Comparison of ENCODE assay signal across 2 cellular contexts in the genomic region with DNA sequence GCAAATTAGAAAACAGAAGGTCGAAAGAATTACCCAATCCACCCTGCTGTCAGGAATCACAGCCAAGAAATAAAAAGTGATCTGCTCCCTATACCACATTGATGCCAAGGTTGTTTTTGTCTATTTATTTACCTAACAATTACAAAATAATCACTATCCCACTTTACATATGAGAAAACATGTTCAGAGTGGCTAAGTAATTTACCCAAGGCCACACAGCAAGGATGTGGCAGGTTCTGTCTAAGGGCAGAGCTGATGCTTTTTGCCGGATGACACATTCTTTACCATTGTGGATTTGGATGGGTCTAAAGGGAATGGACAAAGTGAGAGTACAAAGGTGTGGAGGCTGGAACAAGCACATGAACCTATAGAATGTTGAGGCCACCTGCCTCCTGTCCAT.
TF ChIP-seq lines count a peak whose summit lies in the region.

No MANE protein-coding gene starts in this region.

TF ChIP-seq in HEK293, 187 proteins besides CTCF, POLR2A, EP300 and RAD21:
- TF ChIP-seq ZNF768 (tag by site-specific recombination; IDR thresholded peaks at IDR 0.05) (0 out of 2 replicates have a peak, but pooled peaks have one; percentile 35), GLIS2 (tag by site-specific recombination; IDR thresholded peaks at IDR 0.05) (no peak), KLF9 (tag by site-specific recombination; IDR thresholded peaks at IDR 0.05; ENCODE audit: low read depth) (no peak), ZNF701 (tag by site-specific recombination; IDR thresholded peaks at IDR 0.05) (no peak), ZNF623 (tag by site-specific recombination; IDR thresholded peaks at IDR 0.05) (no peak), ZNF19 (tag by site-specific recombination; IDR thresholded peaks at IDR 0.05; ENCODE audit: low read depth) (no peak)
- TF ChIP-seq, protein P1, sequence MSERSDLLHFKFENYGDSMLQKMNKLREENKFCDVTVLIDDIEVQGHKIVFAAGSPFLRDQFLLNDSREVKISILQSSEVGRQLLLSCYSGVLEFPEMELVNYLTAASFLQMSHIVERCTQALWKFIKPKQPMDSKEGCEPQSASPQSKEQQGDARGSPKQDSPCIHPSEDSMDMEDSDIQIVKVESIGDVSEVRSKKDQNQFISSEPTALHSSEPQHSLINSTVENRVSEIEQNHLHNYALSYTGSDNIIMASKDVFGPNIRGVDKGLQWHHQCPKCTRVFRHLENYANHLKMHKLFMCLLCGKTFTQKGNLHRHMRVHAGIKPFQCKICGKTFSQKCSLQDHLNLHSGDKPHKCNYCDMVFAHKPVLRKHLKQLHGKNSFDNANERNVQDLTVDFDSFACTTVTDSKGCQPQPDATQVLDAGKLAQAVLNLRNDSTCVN (tag by site-specific recombination; optimal IDR thresholded peaks at IDR 0.05), result no peak

TF ChIP-seq in K562, 482 proteins besides CTCF, POLR2A, EP300 and RAD21:
- TF ChIP-seq RBM25 (IDR thresholded peaks at IDR 0.05; ENCODE audit: low read depth, low read length, severe bottlenecking) (peak; percentile 72), ZFP36 (IDR thresholded peaks at IDR 0.05; ENCODE audit: low read depth, low read length, partially characterized antibody) (peak; percentile 52), YBX1 (IDR thresholded peaks at IDR 0.05) (no peak), ZNF780A (CRISPR knock-in tag; IDR thresholded peaks at IDR 0.05) (no peak), BCOR (IDR thresholded peaks at IDR 0.05) (peak; percentile 23; the same call in 1 of the 2 replicates)
TF ChIP-seq in K562: peak in this region for 3.
